14 cellular contexts compared by ENCODE assay signal in the genomic region with DNA sequence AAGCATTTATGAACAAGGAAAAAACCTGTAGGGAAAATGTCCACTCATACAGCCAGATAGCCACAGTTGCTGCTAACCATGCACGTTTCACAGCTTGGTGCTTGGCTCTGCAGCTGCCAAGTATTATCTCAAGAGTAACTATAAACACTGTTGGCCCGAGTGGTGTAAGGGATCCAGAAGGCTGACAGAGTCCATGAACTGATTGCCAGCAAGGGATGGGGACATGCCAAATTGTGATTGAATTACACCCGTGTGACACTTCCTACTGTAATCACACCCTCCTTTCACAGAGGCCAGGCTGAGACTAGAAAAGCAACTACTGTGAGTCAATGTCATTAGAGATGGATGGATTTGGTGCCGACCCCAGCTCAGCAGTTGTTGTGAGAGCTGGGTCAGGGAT.
DNase-seq lines count a peak whose midpoint lies in the region; ATAC-seq, FAIRE-seq and TF ChIP-seq lines count a peak whose summit lies in the region.
"Had no signal": no experiment of that assay in that cellular context is flagged by ENCODE, and none has a peak within 500 bp of the region (broad histone marks: within the 10 kb centered on the region; RNA-seq: fewer than 3 reads in every experiment).

No MANE protein-coding gene starts in this region.

- intact Hi-C loops in psoas muscle (cut with DNase I): loop anchor here in 1 of 2 donors (1.0 to 10.0 kb wide), 2 partner anchors 32 to 222 kb away; a partner anchor contains a TSS

- H3K27ac ChIP-seq in psoas muscle: peak overlapping the region; percentile 74
- no peak overlapping the region for H3K27ac ChIP-seq in small intestine (ENCODE audit: low read depth in 1 of 2, low read length in 1 of 2)
- H3K27ac ChIP-seq: right lobe of liver, suprapubic skin had no signal

- FAIRE-seq in small intestine (lab: Jason Lieb, UNC): no peak

- TF ChIP-seq CTCF in fibroblast of the aortic adventitia (IDR thresholded peaks at IDR 0.05; ENCODE audit: insufficient read depth, low read length) (no peak), psoas muscle (IDR thresholded peaks at IDR 0.05) (no peak)

- no peaks in the 10 kb centered on the region for H3K27me3 ChIP-seq in psoas muscle (ENCODE audit: insufficient read depth in 3 of 3, low read length in 2 of 3)
- no peaks in the 10 kb centered on the region for H3K27me3 ChIP-seq in small intestine (ENCODE audit: control insufficient read depth in 2 of 2, insufficient read depth in 2 of 2, low read length in 2 of 2)
- H3K27me3 ChIP-seq: right lobe of liver, suprapubic skin had no signal

- no peak overlapping the region for H3K27ac Mint-ChIP-seq in stimulated activated naive CD8-positive, alpha-beta T cell treated with anti-CD3 and anti-CD28 coated beads, Interleukin-15, amount 100 ng/mL, for 72 hours
- H3K27ac Mint-ChIP-seq: T-helper 1 cell treated with Interleukin-12 subunit alpha and Interleukin-12 subunit beta and Interleukin-4 antibody, amounts not matched to agents 30 μg/mL and 1 μg/mL, for 36 hours had no signal

- H3K4me3 Mint-ChIP-seq in stimulated activated naive CD8-positive, alpha-beta T cell treated with anti-CD3 and anti-CD28 coated beads, Interleukin-15, amount 100 ng/mL, for 72 hours: no peak overlapping the region
- H3K4me3 Mint-ChIP-seq: T-helper 1 cell treated with Interleukin-12 subunit alpha and Interleukin-12 subunit beta and Interleukin-4 antibody, amounts not matched to agents 30 μg/mL and 1 μg/mL, for 36 hours had no signal

- DNase-seq in GM04504 (ENCODE audit: low read depth) (peak; percentile 56), NCI-H446 treated with DMSO at 0.1 percent for 48 hours (lab: John Stamatoyannopoulos, UW) (peak; percentile 94), fibroblast of the aortic adventitia (ENCODE audit: low read depth) (peak; percentile 84), psoas muscle (peak; percentile 19 to 66), NOMO-1 (lab: John Stamatoyannopoulos, UW; ENCODE audit: unreplicated experiment in 2 of 2) (no peak), small intestine (no peak), KG1 (lab: John Stamatoyannopoulos, UW) (no peak)
- DNase-seq in stimulated activated naive CD8-positive, alpha-beta T cell treated with anti-CD3 and anti-CD28 coated beads, Interleukin-15, amount 100 ng/mL, for 72 hours: no peak
- DNase-seq: activated CD8-positive, alpha-beta memory T cell treated with anti-CD3 and anti-CD28 coated beads, Interleukin-2, amount 50 U/mL, for 48 hours; cortex of kidney; Karpas-422; right lobe of liver had no signal

- H3K4me3 ChIP-seq in fibroblast of the aortic adventitia (ENCODE audit: low read depth, low read length): no peak overlapping the region
- H3K4me3 ChIP-seq in psoas muscle: no peak overlapping the region
- no peak overlapping the region for H3K4me3 ChIP-seq in small intestine (ENCODE audit: low read depth in 1 of 2, low read length in 2 of 2)
- H3K4me3 ChIP-seq: right lobe of liver, suprapubic skin had no signal

- H3K9me3 Mint-ChIP-seq in stimulated activated naive CD8-positive, alpha-beta T cell treated with anti-CD3 and anti-CD28 coated beads, Interleukin-15, amount 100 ng/mL, for 72 hours: no peaks in the 10 kb centered on the region
- H3K9me3 Mint-ChIP-seq: T-helper 1 cell treated with Interleukin-12 subunit alpha and Interleukin-12 subunit beta and Interleukin-4 antibody, amounts not matched to agents 30 μg/mL and 1 μg/mL, for 36 hours had no signal

- H3K4me1 ChIP-seq in psoas muscle (peaks cover 50% of the 10 kb centered on the region), small intestine (ENCODE audit: control insufficient read depth in 2 of 2, insufficient read depth in 1 of 2, low read depth in 1 of 2, low read length in 1 of 2) (no peaks in the 10 kb centered on the region)
- H3K4me1 ChIP-seq: right lobe of liver had no signal

- 2 to 10% (median 7%) methylated on average over 4 of the region's 4 CpGs for WGBS in psoas muscle, 3 donors
- 16 to 27% (median 20%) methylated on average over 4 of the region's 4 CpGs for WGBS in small intestine, 3 donors

- H3K9me3 ChIP-seq in psoas muscle (no peaks in the 10 kb centered on the region), small intestine (ENCODE audit: control insufficient read depth, low read depth) (no peaks in the 10 kb centered on the region)
- H3K9me3 ChIP-seq: right lobe of liver, suprapubic skin had no signal

- peak; percentile 94 to 98 (median 97) for ATAC-seq in psoas muscle
- ATAC-seq in stimulated activated naive CD8-positive, alpha-beta T cell treated with anti-CD3 and anti-CD28 coated beads, Interleukin-15, amount 100 ng/mL, for 72 hours: no peak

- no peaks in the 10 kb centered on the region for H3K27me3 Mint-ChIP-seq in stimulated activated naive CD8-positive, alpha-beta T cell treated with anti-CD3 and anti-CD28 coated beads, Interleukin-15, amount 100 ng/mL, for 72 hours

- H3K36me3 ChIP-seq in psoas muscle (ENCODE audit: insufficient read depth in 1 of 2, low read depth in 1 of 2) (no peaks in the 10 kb centered on the region), small intestine (ENCODE audit: control insufficient read depth in 2 of 2, insufficient read depth in 2 of 2, low read length in 2 of 2) (no peaks in the 10 kb centered on the region)
- H3K36me3 ChIP-seq: right lobe of liver, suprapubic skin had no signal

- H3K4me1 Mint-ChIP-seq in stimulated activated naive CD8-positive, alpha-beta T cell treated with anti-CD3 and anti-CD28 coated beads, Interleukin-15, amount 100 ng/mL, for 72 hours: no peaks in the 10 kb centered on the region

Comparison
In these comparisons a context has a peak if more than half of its experiments do, and no peak if none do; other contexts are left out.
1. DNase-seq: peak in GM04504 (single experiment), NCI-H446 treated with DMSO at 0.1 percent for 48 hours (single experiment), fibroblast of the aortic adventitia (single experiment) and psoas muscle (2 of 2); none in stimulated activated naive CD8-positive, alpha-beta T cell treated with anti-CD3 and anti-CD28 coated beads, Interleukin-15, amount 100 ng/mL, for 72 hours (0 of 2), NOMO-1 (0 of 2), small intestine (single experiment) and KG1 (single experiment).